ENCODE assay signal across 1 cellular context in genomic region chr3:148970311-148970710, GRCh38.
TF ChIP-seq lines count a peak whose summit lies in the region.

No MANE protein-coding gene starts in this region.

TF ChIP-seq in GM23338, 12 proteins besides CTCF, POLR2A, EP300 and RAD21 (continued from another document):
- no peak for TF ChIP-seq ZNF462 (CRISPR knock-in tag; IDR thresholded peaks at IDR 0.05)
- no peak for TF ChIP-seq ZNF114 (CRISPR knock-in tag; IDR thresholded peaks at IDR 0.05)
- no peak for TF ChIP-seq CREB1 (CRISPR knock-in tag; IDR thresholded peaks at IDR 0.05; ENCODE audit: low read depth)
TF ChIP-seq in GM23338: peak in this region for 0.
